Comparison of ENCODE assay signal across 6 cellular contexts in genomic region chr6:157300436-157300835, GRCh38.
"Had no signal": no experiment of that assay in that cellular context is flagged by ENCODE, and none has a peak within 500 bp of the region (broad histone marks: within the 10 kb centered on the region; RNA-seq: fewer than 3 reads in every experiment).

No MANE protein-coding gene starts in this region.

- DNase-seq: GOT3, H7, HFFc6, IMR-90 had no signal

- H3K27ac Mint-ChIP-seq: HFFc6 had no signal

- H3K9me3 Mint-ChIP-seq: HFFc6 had no signal

- H3K9me3 ChIP-seq: HAP-1 had no signal

- H3K4me3 Mint-ChIP-seq: HFFc6 had no signal

- H3K36me3 ChIP-seq: HAP-1 had no signal

- H3K4me3 ChIP-seq: HAP-1 had no signal

- ATAC-seq: HCT116 had no signal
